In the genomic region with DNA sequence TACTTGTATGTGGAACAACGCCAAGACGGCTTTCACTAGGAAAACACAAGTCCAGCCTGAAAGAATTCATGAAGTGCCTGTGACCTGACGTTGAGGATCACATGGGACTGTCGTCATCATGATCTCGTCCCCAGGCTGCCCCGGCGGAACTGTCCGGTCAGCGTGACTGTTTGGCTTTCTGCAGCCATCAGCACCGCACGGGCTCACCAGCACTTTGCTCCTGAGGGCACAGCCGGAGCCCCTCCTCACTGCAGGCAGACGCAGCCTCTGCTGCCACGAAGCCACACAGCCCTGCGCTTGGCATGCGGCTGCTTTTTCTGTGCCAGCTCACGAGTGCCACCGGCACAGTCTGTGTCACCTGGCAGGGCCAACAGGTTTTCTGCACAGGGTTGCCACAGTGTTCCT, we compare ENCODE assay signal across 11 cellular contexts. TPM values are rescaled to one million over a fixed set of nuclear protein-coding genes. Genes with fewer than 3 reads are reported as not detected.
DNase-seq lines count a peak whose midpoint lies in the region; ATAC-seq and TF ChIP-seq lines count a peak whose summit lies in the region.
"Had no signal": no experiment of that assay in that cellular context is flagged by ENCODE, and none has a peak within 500 bp of the region (broad histone marks: within the 10 kb centered on the region; RNA-seq: fewer than 3 reads in every experiment).

No MANE protein-coding gene starts in this region.

- no peak overlapping the region for H3K23ac ChIP-seq in H9 (ENCODE audit: insufficient read length, low read depth, low read length)

- no peak overlapping the region for H2BK5ac ChIP-seq in H9 (ENCODE audit: insufficient read length, low read length)

- H3K4me2 ChIP-seq in smooth muscle cell (no peak overlapping the region), H9 (ENCODE audit: insufficient read depth, insufficient read length, low read length) (no peak overlapping the region)

- H2AFZ ChIP-seq in smooth muscle cell (ENCODE audit: low read depth) (no peak overlapping the region), H9 (ENCODE audit: low read length) (no peak overlapping the region)

- H3K4me3 ChIP-seq in colonic mucosa, result no peak overlapping the region
- no peak overlapping the region for H3K4me3 ChIP-seq in lower leg skin (ENCODE audit: low read depth, poor library complexity, severe bottlenecking)
- no peak overlapping the region for H3K4me3 ChIP-seq in testis
- H3K4me3 ChIP-seq in smooth muscle cell, result no peak overlapping the region

- no peak overlapping the region for H3K4ac ChIP-seq in H9 (ENCODE audit: low read depth, low read length)

- H4K91ac ChIP-seq in H9 (ENCODE audit: insufficient read length, low read depth, low read length), result no peak overlapping the region

- no peaks in the 10 kb centered on the region for H3K23me2 ChIP-seq in H9 (ENCODE audit: insufficient read length, low read depth, low read length, poor library complexity, severe bottlenecking)

- peaks cover 1% of the 10 kb centered on the region for H3F3A ChIP-seq in smooth muscle cell (ENCODE audit: low read depth)

- peak; percentile 94 for DNase-seq in HFFc6
- peak; percentile 48 for DNase-seq in colonic mucosa
- peak; percentile 67 to 92 for DNase-seq in lower leg skin (ENCODE audit: low spot score in 2 of 2)
- peak; percentile 37 for DNase-seq in testis
- DNase-seq in smooth muscle cell (lab: John Stamatoyannopoulos, UW; ENCODE audit: unreplicated experiment), result no peak
- no peak for DNase-seq in DMS153 treated with DMSO at 0.1 percent for 48 hours (lab: John Stamatoyannopoulos, UW; ENCODE audit: unreplicated experiment)
- no peak for DNase-seq in H9
- DNase-seq: activated T-cell treated with anti-CD3 and anti-CD28 coated beads, Interleukin-2, amount 50 U/mL, for 1 hour; KG1; stimulated activated CD4-positive, alpha-beta T cell treated with anti-CD3 and anti-CD28 coated beads, Interleukin-4, amount 100 ng/mL, for 1 hour had no signal

- H3K9me3 Mint-ChIP-seq in HFFc6 (no peaks in the 10 kb centered on the region), H9 (no peaks in the 10 kb centered on the region; a peak in 1 of 5 replicates)

- TF ChIP-seq CTCF in HFFc6 (IDR thresholded peaks at IDR 0.05) (no peak), colonic mucosa (IDR thresholded peaks at IDR 0.05) (no peak), lower leg skin (IDR thresholded peaks at IDR 0.05) (no peak), testis (IDR thresholded peaks at IDR 0.05) (no peak), smooth muscle cell (IDR thresholded peaks at IDR 0.05; ENCODE audit: borderline replicate concordance, insufficient read depth, poor library complexity, severe bottlenecking) (no peak), H9 (conservative IDR thresholded peaks at IDR 0.05) (no peak)

- H3K9ac ChIP-seq in colonic mucosa (ENCODE audit: low read depth in 2 of 2, low read length in 2 of 2), result peak overlapping the region; percentile 8 to 59
- no peak overlapping the region for H3K9ac ChIP-seq in smooth muscle cell (ENCODE audit: low read depth)
- no peak overlapping the region for H3K9ac ChIP-seq in H9 (ENCODE audit: extremely low read depth, insufficient read length, low read length)

- no peak overlapping the region for H2BK20ac ChIP-seq in H9 (ENCODE audit: low read depth, low read length, poor library complexity, severe bottlenecking)

- H3K4me1 Mint-ChIP-seq in HFFc6 (ENCODE audit: low read depth) (peaks cover 18% of the 10 kb centered on the region), H9 (no peaks in the 10 kb centered on the region)

- ATAC-seq in HG03460 (IDR thresholded peaks at IDR 0.05; ENCODE audit: unreplicated experiment), result no peak

- H4K5ac ChIP-seq in H9 (ENCODE audit: insufficient read length, low read depth, low read length), result no peak overlapping the region

- H3K9me3 ChIP-seq in colonic mucosa (no peaks in the 10 kb centered on the region), testis (no peaks in the 10 kb centered on the region), smooth muscle cell (replicated peaks; ENCODE audit: low read depth) (no peaks in the 10 kb centered on the region), H9 (ENCODE audit: control insufficient read depth, low read depth, low read length) (no peaks in the 10 kb centered on the region)

- H3K79me1 ChIP-seq in H9 (ENCODE audit: insufficient read depth, low read depth, low read length, poor library complexity, severe bottlenecking), result no peaks in the 10 kb centered on the region

- H3K27me3 ChIP-seq in colonic mucosa (no peaks in the 10 kb centered on the region), testis (no peaks in the 10 kb centered on the region), smooth muscle cell (ENCODE audit: low read depth) (no peaks in the 10 kb centered on the region), H9 (ENCODE audit: insufficient read depth, low read length) (no peaks in the 10 kb centered on the region)

- H2AK5ac ChIP-seq in H9 (ENCODE audit: insufficient read length, low read length), result no peak overlapping the region

- H4K8ac ChIP-seq in H9 (replicated peaks; ENCODE audit: insufficient read length, low read depth, low read length), result no peak overlapping the region

- no peak overlapping the region for H3T11ph ChIP-seq in H9 (ENCODE audit: low read length)

- H3K27ac Mint-ChIP-seq in HFFc6, result peak overlapping the region; percentile 91
- H3K27ac Mint-ChIP-seq in H9, result no peak overlapping the region

- no peak overlapping the region for H2BK12ac ChIP-seq in H9 (ENCODE audit: insufficient read length, low read depth, low read length)

- intact Hi-C loops in colonic mucosa (cut with DNase I), result no loop called here
- intact Hi-C loops in lower leg skin (cut with DNase I; ENCODE audit: low total_unique reads), result no loop called here
- intact Hi-C loops in testis (cut with DNase I; ENCODE audit: low total_unique reads), result no loop called here

- H2BK120ac ChIP-seq in H9 (ENCODE audit: low read depth, low read length, poor library complexity, severe bottlenecking), result no peak overlapping the region

- whole genome bisulfite sequencing in lower leg skin, 2 donors, result 29 to 32% methylated on average over 18 of the region's 18 CpGs
- 82 to 90% methylated on average over 12 to 18 of the region's 18 CpGs for WGBS in testis, 2 donors
- WGBS in smooth muscle cell (ENCODE audit: low lambda C conversion rate), result 95% methylated on average over 18 of the region's 18 CpGs
- no CpG with 5 or more reads among the region's 18 CpGs for WGBS in H9 (ENCODE audit: extremely low coverage, insufficient read length, low lambda C conversion rate)

- H3K27me3 Mint-ChIP-seq in HFFc6 (ENCODE audit: insufficient read depth) (no peaks in the 10 kb centered on the region), H9 (ENCODE audit: low read depth) (no peaks in the 10 kb centered on the region)

- H3K36me3 ChIP-seq in colonic mucosa (peaks cover 3% of the 10 kb centered on the region), testis (ENCODE audit: low read depth, missing control alignments) (no peaks in the 10 kb centered on the region), smooth muscle cell (ENCODE audit: low read depth) (peaks cover 8% of the 10 kb centered on the region)

- H3K27ac ChIP-seq in colonic mucosa (peak overlapping the region; percentile 80), testis (peak overlapping the region in 1 of 2 donors; percentile 8), smooth muscle cell (ENCODE audit: low read depth) (no peak overlapping the region), H9 (ENCODE audit: insufficient read length, low read depth, low read length) (no peak overlapping the region)

- H3K79me2 ChIP-seq in smooth muscle cell (ENCODE audit: low read depth) (no peaks in the 10 kb centered on the region), H9 (ENCODE audit: insufficient read depth, low read length) (no peaks in the 10 kb centered on the region)

- TF ChIP-seq POLR2A in lower leg skin (IDR thresholded peaks at IDR 0.05) (no peak), testis (IDR thresholded peaks at IDR 0.05) (no peak)

- no peak overlapping the region for H3K14ac ChIP-seq in H9 (ENCODE audit: insufficient read depth, low read length)

- H3K36me3 Mint-ChIP-seq in HFFc6 (ENCODE audit: low read depth), result peaks cover 30% of the 10 kb centered on the region
- H3K36me3 Mint-ChIP-seq in H9 (ENCODE audit: insufficient read depth in 1 of 3, low read depth in 3 of 3), result peaks cover 52 to 83% (median 82%) of the 10 kb centered on the region in 3 experiments; a peak in 6 of 7 replicates

- peak overlapping the region; percentile 51 for H3K4me3 Mint-ChIP-seq in HFFc6
- H3K4me3 Mint-ChIP-seq in H9, result no peak overlapping the region

- H2BK15ac ChIP-seq in H9 (ENCODE audit: low read depth, low read length), result no peak overlapping the region

- H4K20me1 ChIP-seq in smooth muscle cell (ENCODE audit: low read depth), result no peaks in the 10 kb centered on the region
- no peaks in the 10 kb centered on the region for H4K20me1 ChIP-seq in H9 (ENCODE audit: control insufficient read depth, insufficient read depth, insufficient read length)

- H3K56ac ChIP-seq in H9 (ENCODE audit: insufficient read length, low read depth, low read length), result no peak overlapping the region

- H3K4me1 ChIP-seq in colonic mucosa, result peaks cover 4% of the 10 kb centered on the region
- H3K4me1 ChIP-seq in testis, result no peaks in the 10 kb centered on the region
- H3K4me1 ChIP-seq in smooth muscle cell (ENCODE audit: low read depth), result no peaks in the 10 kb centered on the region
- H3K4me1 ChIP-seq in H9 (ENCODE audit: insufficient read depth, low read length), result no peaks in the 10 kb centered on the region

- no peak overlapping the region for H3K18ac ChIP-seq in H9 (ENCODE audit: insufficient read length, low read depth, low read length)

RNA-seq across cellular contexts. Expression of a gene that starts 9.4 kb away (rescaled TPM):
- total RNA-seq in HFFc6 (2021; fragmentation: NEBNext Ultra II Directional; extraction: Animal tissue kit (Norgen Biotek cat#: 25700)), result 10 to 100 TPM; 21.3 to 26.3 (median 25.5) TPM
- total RNA-seq in colonic mucosa (10 to 100 TPM; 33.0 to 35.9 TPM), lower leg skin (10 to 100 TPM; 46.1 to 67.7 (median 51.6) TPM), testis (100 to 1,000 TPM; 128 to 141 TPM), smooth muscle cell (17.0 and 26.3 TPM in 2 replicates), H9 (2021) (70.2 and 75.1 TPM in 2 replicates)
- polyA plus RNA-seq in testis (ENCODE audit: insufficient read depth, low read depth, low replicate concordance) (89.0 TPM), smooth muscle cell (39.9 and 52.3 TPM in 2 replicates)

RNA-seq across cellular contexts. Expression of a gene that starts 34.7 kb away (rescaled TPM):
- total RNA-seq in HFFc6 (2021; fragmentation: NEBNext Ultra II Directional; extraction: Animal tissue kit (Norgen Biotek cat#: 25700)), result 10 to 100 TPM; 51.0 to 69.8 (median 61.2) TPM
- 100 to 1,000 TPM; 122 to 158 TPM for total RNA-seq in colonic mucosa
- 100 to 1,000 TPM; 265 to 429 (median 271) TPM for total RNA-seq in lower leg skin
- 100 to 1,000 TPM; 167 to 213 TPM for total RNA-seq in testis
- polyA plus RNA-seq in testis (ENCODE audit: insufficient read depth, low read depth, low replicate concordance), result 173 TPM
- 55.4 and 90.3 TPM in 2 replicates for total RNA-seq in smooth muscle cell
- 50.7 and 70.6 TPM in 2 replicates for polyA plus RNA-seq in smooth muscle cell
- total RNA-seq in H9 (2021), result 105 and 118 TPM in 2 replicates

Comparison
In these comparisons a context has a peak if more than half of its experiments do, and no peak if none do; other contexts are left out.
1. DNase-seq: peak in HFFc6 (single experiment), colonic mucosa (single experiment), lower leg skin (2 of 2) and testis (single experiment); none in smooth muscle cell (single experiment), DMS153 treated with DMSO at 0.1 percent for 48 hours (single experiment) and H9 (single experiment).
2. H3K9ac ChIP-seq: peak in colonic mucosa (2 of 2); none in smooth muscle cell (single experiment) and H9 (single experiment).